In the genomic region with DNA sequence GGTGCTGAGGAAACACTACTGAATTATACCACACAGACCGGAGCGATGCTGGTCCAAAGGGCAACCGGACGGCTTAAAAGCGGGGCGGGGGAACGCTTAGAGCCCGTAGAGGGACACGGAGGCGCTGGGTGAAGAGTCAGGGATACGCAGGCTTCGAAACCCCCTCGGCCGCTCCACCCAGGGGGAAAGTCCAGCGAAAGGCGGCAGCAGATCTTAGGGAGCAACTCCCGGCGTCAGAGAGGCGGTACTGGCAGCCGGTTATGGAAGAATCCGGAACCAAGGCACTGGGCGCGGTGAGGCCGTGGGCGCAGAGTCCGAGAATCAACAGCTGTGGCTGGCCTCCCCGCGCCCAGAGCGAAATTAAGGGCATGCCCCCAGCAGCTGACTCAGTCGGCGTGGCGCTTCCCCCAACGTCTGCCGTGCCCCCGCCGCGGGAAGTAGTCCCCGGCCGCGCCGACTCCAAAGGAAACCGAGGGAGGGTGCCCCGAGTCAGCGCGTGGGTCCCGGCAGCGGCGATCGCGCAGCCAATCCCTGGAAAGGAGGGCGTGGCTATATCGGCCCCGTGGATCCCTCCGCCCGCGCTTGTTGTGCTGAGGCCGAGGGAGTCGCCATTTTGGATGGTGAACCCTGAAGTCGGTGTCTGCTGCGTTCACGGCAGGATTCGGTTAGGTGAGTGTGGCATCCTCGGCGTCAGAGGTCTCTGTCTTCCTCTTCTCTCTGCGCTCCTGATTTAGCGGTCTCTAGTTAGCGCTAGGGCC, we compare ENCODE assay signal across 1 cellular context.
TF ChIP-seq lines count a peak whose summit lies in the region.

IST1 (plus strand) TSS at position 611 of the 758 bp plus-strand sequence. CDS start 20,110 bp downstream, outside the sequence.

TF ChIP-seq in GM23338, 12 proteins besides CTCF, POLR2A, EP300 and RAD21 (continued from another document):
- TF ChIP-seq ZNF462 (CRISPR knock-in tag; IDR thresholded peaks at IDR 0.05) (no peak), EZH2 (IDR thresholded peaks at IDR 0.05; ENCODE audit: low read depth, unreplicated experiment) (no peak), EZH2phosphoT487 (IDR thresholded peaks at IDR 0.05; ENCODE audit: unreplicated experiment) (no peak), ZNF331 (CRISPR knock-in tag; IDR thresholded peaks at IDR 0.05; ENCODE audit: low read depth) (no peak), STAT1 (IDR thresholded peaks at IDR 0.05; ENCODE audit: unreplicated experiment) (no peak), CREB1 (CRISPR knock-in tag; IDR thresholded peaks at IDR 0.05; ENCODE audit: low read depth) (peak; percentile 83), NANOG (IDR thresholded peaks at IDR 0.05; ENCODE audit: borderline replicate concordance) (0 out of 2 replicates have a peak, but pooled peaks have one; percentile 27), ZNF114 (CRISPR knock-in tag; IDR thresholded peaks at IDR 0.05) (no peak)
- TF ChIP-seq, protein P1, sequence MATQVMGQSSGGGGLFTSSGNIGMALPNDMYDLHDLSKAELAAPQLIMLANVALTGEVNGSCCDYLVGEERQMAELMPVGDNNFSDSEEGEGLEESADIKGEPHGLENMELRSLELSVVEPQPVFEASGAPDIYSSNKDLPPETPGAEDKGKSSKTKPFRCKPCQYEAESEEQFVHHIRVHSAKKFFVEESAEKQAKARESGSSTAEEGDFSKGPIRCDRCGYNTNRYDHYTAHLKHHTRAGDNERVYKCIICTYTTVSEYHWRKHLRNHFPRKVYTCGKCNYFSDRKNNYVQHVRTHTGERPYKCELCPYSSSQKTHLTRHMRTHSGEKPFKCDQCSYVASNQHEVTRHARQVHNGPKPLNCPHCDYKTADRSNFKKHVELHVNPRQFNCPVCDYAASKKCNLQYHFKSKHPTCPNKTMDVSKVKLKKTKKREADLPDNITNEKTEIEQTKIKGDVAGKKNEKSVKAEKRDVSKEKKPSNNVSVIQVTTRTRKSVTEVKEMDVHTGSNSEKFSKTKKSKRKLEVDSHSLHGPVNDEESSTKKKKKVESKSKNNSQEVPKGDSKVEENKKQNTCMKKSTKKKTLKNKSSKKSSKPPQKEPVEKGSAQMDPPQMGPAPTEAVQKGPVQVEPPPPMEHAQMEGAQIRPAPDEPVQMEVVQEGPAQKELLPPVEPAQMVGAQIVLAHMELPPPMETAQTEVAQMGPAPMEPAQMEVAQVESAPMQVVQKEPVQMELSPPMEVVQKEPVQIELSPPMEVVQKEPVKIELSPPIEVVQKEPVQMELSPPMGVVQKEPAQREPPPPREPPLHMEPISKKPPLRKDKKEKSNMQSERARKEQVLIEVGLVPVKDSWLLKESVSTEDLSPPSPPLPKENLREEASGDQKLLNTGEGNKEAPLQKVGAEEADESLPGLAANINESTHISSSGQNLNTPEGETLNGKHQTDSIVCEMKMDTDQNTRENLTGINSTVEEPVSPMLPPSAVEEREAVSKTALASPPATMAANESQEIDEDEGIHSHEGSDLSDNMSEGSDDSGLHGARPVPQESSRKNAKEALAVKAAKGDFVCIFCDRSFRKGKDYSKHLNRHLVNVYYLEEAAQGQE (IDR thresholded peaks at IDR 0.05; ENCODE audit: unreplicated experiment) = no peak
